In the genomic region with DNA sequence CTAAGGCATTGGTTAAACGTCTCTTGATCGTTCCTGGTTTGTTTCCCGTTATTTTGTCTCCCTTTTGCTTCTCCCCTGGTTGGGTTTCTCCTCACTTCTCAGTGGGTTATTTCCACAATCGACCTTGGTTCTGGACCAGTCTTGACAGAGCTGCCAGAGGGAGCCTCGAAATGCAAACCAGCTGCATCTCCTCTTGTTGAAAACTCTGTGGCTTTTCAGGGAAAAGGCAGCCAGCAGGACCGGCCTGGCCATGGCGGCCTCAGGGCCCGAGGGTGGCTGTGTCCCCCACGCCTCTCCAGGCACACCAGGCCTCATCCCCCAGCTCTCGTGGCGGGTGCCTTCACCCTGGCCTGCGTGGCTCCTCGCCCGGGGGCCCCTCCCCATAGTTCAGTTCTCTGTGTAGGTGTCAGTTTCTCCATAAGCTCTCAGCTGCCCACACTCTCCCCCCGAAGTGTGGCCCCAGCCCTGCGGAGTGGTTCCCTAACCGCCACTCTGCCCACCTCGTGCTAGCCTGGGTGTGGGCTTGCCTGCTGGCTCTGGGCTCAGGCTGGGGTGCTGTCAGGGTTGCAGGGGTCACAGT, we compare ENCODE assay signal across 16 cellular contexts.
DNase-seq lines count a peak whose midpoint lies in the region; ATAC-seq and TF ChIP-seq lines count a peak whose summit lies in the region.
"Had no signal": no experiment of that assay in that cellular context is flagged by ENCODE, and none has a peak within 500 bp of the region (broad histone marks: within the 10 kb centered on the region; RNA-seq: fewer than 3 reads in every experiment).

No MANE protein-coding gene starts in this region.

- no peak overlapping the region for H3K56ac ChIP-seq in IMR-90 (ENCODE audit: extremely low read depth, insufficient read depth, low read length)

- H3K4me1 ChIP-seq in mammary epithelial cell (ENCODE audit: insufficient read depth, low read length) (peaks cover 26% of the 10 kb centered on the region), IMR-90 (ENCODE audit: control insufficient read depth, insufficient read depth, low read length) (peaks cover 16% of the 10 kb centered on the region), endodermal cell (ENCODE audit: control insufficient read depth, insufficient read depth, low read length) (peaks cover 9% of the 10 kb centered on the region), osteoblast (ENCODE audit: insufficient read depth, low read length) (peaks cover 18% of the 10 kb centered on the region)

- peak overlapping the region; percentile 84; the same call in 1 of the 2 replicates for H2BK120ac ChIP-seq in IMR-90 (ENCODE audit: low read depth, low read length)

- BruUV-seq in MCF 10A (replicated peaks; lab: Mats Ljungman, UMichigan): no TSS peak
- BruUV-seq in mammary epithelial cell (replicated peaks; lab: Mats Ljungman, UMichigan): no TSS peak
- BruUV-seq in IMR-90 (replicated peaks; lab: Mats Ljungman, UMichigan): no TSS peak

- intact Hi-C loops in MCF 10A (cut with micrococcal nuclease): no loop called here
- intact Hi-C loops in mammary epithelial cell (cut with micrococcal nuclease): no loop called here
- intact Hi-C loops in IMR-90 (cut with micrococcal nuclease): no loop called here

- H3K36me3 ChIP-seq in mammary epithelial cell (ENCODE audit: insufficient read depth, low read length): no peaks in the 10 kb centered on the region
- no peaks in the 10 kb centered on the region for H3K36me3 ChIP-seq in IMR-90 (ENCODE audit: control insufficient read depth, insufficient read depth, low read length)
- H3K36me3 ChIP-seq in endodermal cell (ENCODE audit: control insufficient read depth, insufficient read depth, low read length): no peaks in the 10 kb centered on the region
- no peaks in the 10 kb centered on the region for H3K36me3 ChIP-seq in osteoblast (ENCODE audit: insufficient read depth, low read length)

- peak overlapping the region; percentile 84; the same call in 1 of the 2 replicates for H2AK5ac ChIP-seq in IMR-90 (ENCODE audit: low read depth, low read length)

- in situ Hi-C loops in mammary epithelial cell (cut with MboI; ENCODE audit: low sequenced_read_pairs in 2 of 2): no loop called here
- in situ Hi-C loops in IMR-90 (cut with MboI; ENCODE audit: low sequenced_read_pairs): no loop called here

- no peaks in the 10 kb centered on the region for H3K27me3 ChIP-seq in mammary epithelial cell (ENCODE audit: insufficient read depth, low read length)
- H3K27me3 ChIP-seq in IMR-90 (ENCODE audit: control insufficient read depth, insufficient read depth, low read length): no peaks in the 10 kb centered on the region
- no peaks in the 10 kb centered on the region for H3K27me3 ChIP-seq in endodermal cell (ENCODE audit: control insufficient read depth, insufficient read depth, low read length, poor library complexity, severe bottlenecking)
- peaks cover 7% of the 10 kb centered on the region for H3K27me3 ChIP-seq in osteoblast (ENCODE audit: insufficient read depth, low read length)

- H3K4me1 Mint-ChIP-seq in MCF 10A (ENCODE audit: insufficient read depth, unreplicated experiment): peaks cover 21% of the 10 kb centered on the region
- H3K4me1 Mint-ChIP-seq in endodermal cell: peaks cover 8% of the 10 kb centered on the region
- H3K4me1 Mint-ChIP-seq in natural killer cell treated with Interleukin-12 subunit alpha and Interleukin-12 subunit beta and Interleukin-15 and Interleukin-18, amount 100 ng/mL, for 72 hours (ENCODE audit: low read depth in 2 of 2): peaks cover 11 to 25% of the 10 kb centered on the region in 2 donors

- no peak for DNase-seq in MCF 10A (ENCODE audit: unreplicated experiment)
- no peak for DNase-seq in mammary epithelial cell
- no peak for DNase-seq in IMR-90
- no peak for DNase-seq in endodermal cell
- DNase-seq in osteoblast (ENCODE audit: insufficient read length, low spot score, missing footprints): peak; percentile 60
- DNase-seq in COLO668 (lab: John Stamatoyannopoulos, UW; ENCODE audit: unreplicated experiment): no peak
- DNase-seq in natural killer cell treated with Interleukin-12 subunit alpha and Interleukin-12 subunit beta and Interleukin-15 and Interleukin-18, amount 100 ng/mL, for 72 hours (ENCODE audit: low spot score): no peak
- DNase-seq: CD4-positive, CD25-positive, alpha-beta regulatory T cell; H7; KBM-7; NCI-H1092; NCI-H1694; SIG-M5 had no signal

- no peaks in the 10 kb centered on the region for H4K20me1 ChIP-seq in mammary epithelial cell (ENCODE audit: insufficient read depth, low read length)
- no peaks in the 10 kb centered on the region for H4K20me1 ChIP-seq in IMR-90 (ENCODE audit: insufficient read depth, low read length)
- H4K20me1 ChIP-seq in osteoblast (ENCODE audit: insufficient read depth, low read length): peaks cover 62% of the 10 kb centered on the region

- ATAC-seq in IMR-90 (ENCODE audit: low read depth): no peak
- ATAC-seq in natural killer cell treated with Interleukin-12 subunit alpha and Interleukin-12 subunit beta and Interleukin-15 and Interleukin-18, amount 100 ng/mL, for 72 hours: no peak
- no peak for ATAC-seq in GM18858 (IDR thresholded peaks at IDR 0.05; ENCODE audit: unreplicated experiment)

- no peak overlapping the region; a peak in 1 of 4 replicates for H4K8ac ChIP-seq in IMR-90 (ENCODE audit: low read depth in 2 of 2, low read length in 2 of 2)

- H3K9ac ChIP-seq in mammary epithelial cell (ENCODE audit: insufficient read depth, low read length) (no peak overlapping the region), IMR-90 (ENCODE audit: low read depth, low read length) (no peak overlapping the region), endodermal cell (ENCODE audit: extremely low read depth, low read length, poor library complexity, severe bottlenecking) (no peak overlapping the region)

- WGBS in mammary epithelial cell (ENCODE audit: low coverage, missing lambda C conversion rate): 97% methylated on average over 4 of the region's 18 CpGs
- 59% methylated on average over 4 of the region's 18 CpGs; no CpG with 5 or more reads in 1 of the 2 experiments for WGBS in IMR-90 (ENCODE audit: extremely low coverage in 2 of 2, insufficient read length in 1 of 2), 2 experiments
- WGBS in endodermal cell (ENCODE audit: insufficient coverage in 1 of 2, insufficient read length in 1 of 2), 2 experiments: 93 to 95% methylated on average over 13 to 18 of the region's 18 CpGs

- H3K4ac ChIP-seq in IMR-90 (ENCODE audit: low read depth, low read length): peak overlapping the region; percentile 89

- no peak overlapping the region for H3K27ac ChIP-seq in mammary epithelial cell (ENCODE audit: insufficient read depth, low read depth, low read length)
- H3K27ac ChIP-seq in IMR-90 (ENCODE audit: insufficient read depth, low read length): no peak overlapping the region
- H3K27ac ChIP-seq in endodermal cell (ENCODE audit: low read depth, low read length): no peak overlapping the region
- H3K27ac ChIP-seq in osteoblast (ENCODE audit: low read depth, low read length): no peak overlapping the region
- H3K27ac ChIP-seq: 22Rv1, HL-60 had no signal

- POLR2A ChIA-PET in MCF 10A (lab: Yijun Ruan, JAX) (interaction anchor here (0.7 kb wide), 1 partner anchor 195 kb away, joined by 3 read pairs; no protein-coding TSS in a partner anchor), IMR-90 (lab: Charles Lee; ENCODE audit: unreplicated experiment) (no interaction called here)

- H3K18ac ChIP-seq in IMR-90 (ENCODE audit: low read depth, low read length): no peak overlapping the region

- dilution Hi-C loops in mammary epithelial cell (cut with HindIII; ENCODE audit: low sequenced_read_pairs) (no loop called here), IMR-90 (cut with HindIII; ENCODE audit: low sequenced_read_pairs, unreplicated experiment) (no loop called here)

- H3K23ac ChIP-seq in IMR-90 (ENCODE audit: low read depth, low read length): no peak overlapping the region

- H3K9me3 Mint-ChIP-seq in MCF 10A (ENCODE audit: unreplicated experiment) (no peaks in the 10 kb centered on the region), endodermal cell (peaks cover 3% of the 10 kb centered on the region)
- H3K9me3 Mint-ChIP-seq in natural killer cell treated with Interleukin-12 subunit alpha and Interleukin-12 subunit beta and Interleukin-15 and Interleukin-18, amount 100 ng/mL, for 72 hours: no peaks in the 10 kb centered on the region
- H3K9me3 Mint-ChIP-seq: CD4-positive, CD25-positive, alpha-beta regulatory T cell had no signal

- H3K27ac Mint-ChIP-seq in MCF 10A (ENCODE audit: low read depth, unreplicated experiment) (peak overlapping the region; percentile 74), endodermal cell (peak overlapping the region; percentile 90)
- H3K27ac Mint-ChIP-seq in natural killer cell treated with Interleukin-12 subunit alpha and Interleukin-12 subunit beta and Interleukin-15 and Interleukin-18, amount 100 ng/mL, for 72 hours: no peak overlapping the region
- H3K27ac Mint-ChIP-seq: CD4-positive, CD25-positive, alpha-beta regulatory T cell had no signal

- TF ChIP-seq CTCF in MCF 10A (IDR thresholded peaks at IDR 0.05; ENCODE audit: unreplicated experiment): no peak
- TF ChIP-seq CTCF in mammary epithelial cell (conservative IDR thresholded peaks at IDR 0.05 in 1 of 2, IDR thresholded peaks at IDR 0.05 in 1 of 2; ENCODE audit: extremely low read depth in 1 of 2, insufficient read depth in 1 of 2, low read depth in 1 of 2, low read length in 2 of 2): no peak
- TF ChIP-seq CTCF in IMR-90 (conservative IDR thresholded peaks at IDR 0.05; ENCODE audit: low read depth, low read length): no peak
- TF ChIP-seq CTCF in endodermal cell (conservative IDR thresholded peaks at IDR 0.05): no peak
- no peak for TF ChIP-seq CTCF in osteoblast (IDR thresholded peaks at IDR 0.05; ENCODE audit: extremely low read depth, low read depth, low read length)

- H3K4me3 ChIP-seq in mammary epithelial cell (replicated peaks in 1 of 3; ENCODE audit: insufficient read depth in 1 of 3, low read depth in 2 of 3, low read length in 3 of 3): no peak overlapping the region
- no peak overlapping the region for H3K4me3 ChIP-seq in IMR-90 (ENCODE audit: insufficient read depth, low read depth, low read length)
- H3K4me3 ChIP-seq in endodermal cell (ENCODE audit: low read length): no peak overlapping the region
- no peak overlapping the region for H3K4me3 ChIP-seq in osteoblast (ENCODE audit: insufficient read depth, low read length)

- peaks cover 3% of the 10 kb centered on the region for H3K79me2 ChIP-seq in mammary epithelial cell (ENCODE audit: insufficient read depth, low read length)
- no peaks in the 10 kb centered on the region for H3K79me2 ChIP-seq in osteoblast (ENCODE audit: insufficient read depth, low read length)

- TF ChIP-seq RAD21 in IMR-90 (IDR thresholded peaks at IDR 0.05; ENCODE audit: low read length): no peak

- no peak overlapping the region; the same call in 1 of the 2 replicates for H3K14ac ChIP-seq in IMR-90 (replicated peaks; ENCODE audit: low read depth, low read length)

- H3K36me3 Mint-ChIP-seq in MCF 10A (ENCODE audit: insufficient read depth, unreplicated experiment) (no peaks in the 10 kb centered on the region), endodermal cell (ENCODE audit: low read depth) (peaks cover 17% of the 10 kb centered on the region)
- no peaks in the 10 kb centered on the region for H3K36me3 Mint-ChIP-seq in natural killer cell treated with Interleukin-12 subunit alpha and Interleukin-12 subunit beta and Interleukin-15 and Interleukin-18, amount 100 ng/mL, for 72 hours

- H2AFZ ChIP-seq in mammary epithelial cell (ENCODE audit: low read depth, low read length): no peak overlapping the region
- peak overlapping the region; percentile 63 for H2AFZ ChIP-seq in IMR-90 (replicated peaks; ENCODE audit: low read length, poor library complexity)
- H2AFZ ChIP-seq in osteoblast (ENCODE audit: low read length): no peak overlapping the region

- H3K4me3 Mint-ChIP-seq in MCF 10A (ENCODE audit: unreplicated experiment) (no peak overlapping the region), endodermal cell (no peak overlapping the region)
- H3K4me3 Mint-ChIP-seq in natural killer cell treated with Interleukin-12 subunit alpha and Interleukin-12 subunit beta and Interleukin-15 and Interleukin-18, amount 100 ng/mL, for 72 hours: no peak overlapping the region
- H3K4me3 Mint-ChIP-seq: CD4-positive, CD25-positive, alpha-beta regulatory T cell had no signal

- H3K4me2 ChIP-seq in mammary epithelial cell (ENCODE audit: insufficient read depth, low read depth, low read length) (no peak overlapping the region), IMR-90 (ENCODE audit: low read depth, low read length) (no peak overlapping the region), osteoblast (ENCODE audit: insufficient read depth, low read length) (no peak overlapping the region)

- CTCF ChIA-PET in MCF 10A (lab: Yijun Ruan, JAX) (interaction anchor here (0.6 kb wide), 2 partner anchors 63 to 631 kb away, joined by 3 to 4 read pairs; no protein-coding TSS in a partner anchor), mammary epithelial cell (lab: Charles Lee; ENCODE audit: low non-redundant PET) (no interaction called here), IMR-90 (lab: Yijun Ruan, JAX) (interaction anchor here (0.7 kb wide), 1 partner anchor 20 kb away, joined by 3 read pairs; no protein-coding TSS in a partner anchor)

- H3K9me3 ChIP-seq in mammary epithelial cell (replicated peaks; ENCODE audit: insufficient read depth, low read length) (no peaks in the 10 kb centered on the region), IMR-90 (ENCODE audit: control insufficient read depth, insufficient read depth, low read length) (0 out of 2 replicates have a peak, but pooled peaks cover 2% of the 10 kb centered on the region), endodermal cell (ENCODE audit: control insufficient read depth, low read length) (no peaks in the 10 kb centered on the region), osteoblast (ENCODE audit: low read depth, low read length) (no peaks in the 10 kb centered on the region)

- H2AK9ac ChIP-seq in IMR-90 (replicated peaks; ENCODE audit: low read depth, low read length, poor library complexity): peak overlapping the region; percentile 57

- H3K9me1 ChIP-seq in IMR-90 (ENCODE audit: insufficient read depth, low read length): 0 out of 2 replicates have a peak, but pooled peaks cover 6% of the 10 kb centered on the region

- H3K79me1 ChIP-seq in IMR-90 (ENCODE audit: low read depth in 1 of 2, low read length in 2 of 2): peaks cover 11 to 16% of the 10 kb centered on the region in 2 experiments; a peak in 3 of 4 replicates

- H2BK20ac ChIP-seq in IMR-90 (ENCODE audit: low read depth, low read length): peak overlapping the region; percentile 7; the same call in 1 of the 2 replicates

- H3K27me3 Mint-ChIP-seq in MCF 10A (ENCODE audit: insufficient read depth, unreplicated experiment): no peaks in the 10 kb centered on the region
- no peaks in the 10 kb centered on the region for H3K27me3 Mint-ChIP-seq in endodermal cell (ENCODE audit: insufficient read depth)
- H3K27me3 Mint-ChIP-seq in natural killer cell treated with Interleukin-12 subunit alpha and Interleukin-12 subunit beta and Interleukin-15 and Interleukin-18, amount 100 ng/mL, for 72 hours: no peaks in the 10 kb centered on the region
- H3K27me3 Mint-ChIP-seq: CD4-positive, CD25-positive, alpha-beta regulatory T cell had no signal

- H4K91ac ChIP-seq in IMR-90 (ENCODE audit: insufficient read depth, low read depth, low read length): peak overlapping the region; percentile 75

- H2BK15ac ChIP-seq in IMR-90 (ENCODE audit: low read depth, low read length): peak overlapping the region; percentile 22; the same call in 1 of the 3 replicates

- no peak overlapping the region for H2BK5ac ChIP-seq in IMR-90 (ENCODE audit: low read depth, low read length, poor library complexity, severe bottlenecking)

- H4K5ac ChIP-seq in IMR-90 (ENCODE audit: low read depth, low read length): peak overlapping the region; percentile 23; the same call in 1 of the 2 replicates

- no peak for TF ChIP-seq POLR2A in IMR-90 (IDR thresholded peaks at IDR 0.05; ENCODE audit: low read depth, low read length)

Comparison
In these comparisons a context has a peak if more than half of its experiments do, and no peak if none do; other contexts are left out.
1. H3K27ac Mint-ChIP-seq: peak in MCF 10A (single experiment) and endodermal cell (single experiment); none in natural killer cell treated with Interleukin-12 subunit alpha and Interleukin-12 subunit beta and Interleukin-15 and Interleukin-18, amount 100 ng/mL, for 72 hours (0 of 2).